ENCODE assay signal across 8 cellular contexts in the genomic region with DNA sequence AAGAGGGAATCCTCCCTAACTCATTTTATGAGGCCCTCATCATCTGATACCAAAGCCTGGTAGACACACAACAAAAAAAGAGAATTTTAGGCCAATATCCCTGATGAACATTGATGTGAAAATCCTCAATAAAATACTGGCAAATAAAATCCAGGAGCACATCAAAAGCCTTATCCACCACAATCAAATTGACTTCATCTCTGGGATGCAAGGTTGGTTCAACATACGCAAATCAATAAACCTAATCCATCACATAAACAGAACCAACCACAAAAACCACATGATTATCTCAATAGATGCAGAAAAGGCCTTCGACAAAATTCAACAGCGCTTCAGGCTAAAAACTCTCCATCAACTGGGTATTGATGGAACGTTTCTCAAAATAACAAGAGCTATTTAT. TPM values are rescaled to one million over a fixed set of nuclear protein-coding genes. Genes with fewer than 3 reads are reported as not detected.
A peak's percentile ranks its signal among the peaks of the same experiment; 100 is the strongest.
DNase-seq lines count a peak whose midpoint lies in the region; ATAC-seq, FAIRE-seq and TF ChIP-seq lines count a peak whose summit lies in the region.
"Not testable (repeated sequence)": the region's sequence is repeated elsewhere in the genome, so short reads cannot be mapped to it uniquely, and the experiment has no call there.

No MANE protein-coding gene starts in this region.

- intact Hi-C loops in K562 (cut with micrococcal nuclease), result loop anchor here (10.0 kb wide), 1 partner anchor 1035 kb away; a partner anchor contains a TSS

- not testable (repeated sequence) for TF ChIP-seq RAD21 in K562 (CRISPR knock-in tag; conservative IDR thresholded peaks at IDR 0.05 in 1 of 2, IDR thresholded peaks at IDR 0.05 in 1 of 2)

- peak overlapping the region; percentile 66 to 80 (median 70) for H3K4me3 Mint-ChIP-seq in CD4-positive, CD25-positive, alpha-beta regulatory T cell
- H3K4me3 Mint-ChIP-seq in CD8-positive, alpha-beta memory T cell, result peak overlapping the region in 5 of 7 donors; percentile 37 to 76 (median 63)
- not testable (repeated sequence) for H3K4me3 Mint-ChIP-seq in activated T-cell treated with anti-CD3 and anti-CD28 coated beads, Interleukin-2, amount 50 U/mL, for 24 hours
- H3K4me3 Mint-ChIP-seq in activated naive CD4-positive, alpha-beta T cell treated with anti-CD3 and anti-CD28 coated beads, Interleukin-2, amount 50 U/mL, for 24 hours, result peak overlapping the region; percentile 32
- H3K4me3 Mint-ChIP-seq in immature natural killer cell, result peak overlapping the region in 3 of 5 donors; percentile 7 to 58 (median 10)
- H3K4me3 Mint-ChIP-seq in naive thymus-derived CD8-positive, alpha-beta T cell, result peak overlapping the region in 9 of 10 donors; percentile 10 to 74 (median 58)
- peak overlapping the region; percentile 11 for H3K4me3 Mint-ChIP-seq in stimulated activated memory B cell treated with anti-CD40 and anti-IgM and Interleukin-4, amounts not matched to agents 10 μg/mL and 1 μg/mL and 100 μg/mL, for 72 hours

- peaks cover 0 to 30% (median 11%) of the 10 kb centered on the region in 7 donors for H3K9me3 Mint-ChIP-seq in CD4-positive, CD25-positive, alpha-beta regulatory T cell
- H3K9me3 Mint-ChIP-seq in CD8-positive, alpha-beta memory T cell, result peaks cover 0 to 31% (median 25%) of the 10 kb centered on the region in 5 donors
- peaks cover 33% of the 10 kb centered on the region for H3K9me3 Mint-ChIP-seq in activated T-cell treated with anti-CD3 and anti-CD28 coated beads, Interleukin-2, amount 50 U/mL, for 24 hours
- not testable (repeated sequence) for H3K9me3 Mint-ChIP-seq in activated naive CD4-positive, alpha-beta T cell treated with anti-CD3 and anti-CD28 coated beads, Interleukin-2, amount 50 U/mL, for 24 hours; immature natural killer cell
- H3K9me3 Mint-ChIP-seq in naive thymus-derived CD8-positive, alpha-beta T cell, result peaks cover 0 to 57% (median 42%) of the 10 kb centered on the region in 9 donors
- peaks cover 16% of the 10 kb centered on the region for H3K9me3 Mint-ChIP-seq in stimulated activated memory B cell treated with anti-CD40 and anti-IgM and Interleukin-4, amounts not matched to agents 10 μg/mL and 1 μg/mL and 100 μg/mL, for 72 hours

- H3K4me3 ChIP-seq in CD4-positive, CD25-positive, alpha-beta regulatory T cell (ENCODE audit: low read depth, low read length), result peak overlapping the region; percentile 44
- H3K4me3 ChIP-seq in CD8-positive, alpha-beta memory T cell (ENCODE audit: low read length); K562: not testable (repeated sequence)

- H3K4me1 ChIP-seq in CD4-positive, CD25-positive, alpha-beta regulatory T cell (ENCODE audit: control insufficient read depth, insufficient read depth, low read length, poor library complexity, severe bottlenecking), result peaks cover 22% of the 10 kb centered on the region
- peaks cover 35% of the 10 kb centered on the region for H3K4me1 ChIP-seq in CD8-positive, alpha-beta memory T cell (ENCODE audit: insufficient read depth, low read length)
- not testable (repeated sequence) for H3K4me1 ChIP-seq in K562 (replicated peaks in 1 of 2; ENCODE audit: control insufficient read depth in 2 of 2, insufficient read depth in 2 of 2, low read length in 2 of 2)

- peaks cover 61 to 94% (median 82%) of the 10 kb centered on the region in 4 donors for H3K4me1 Mint-ChIP-seq in CD4-positive, CD25-positive, alpha-beta regulatory T cell
- peaks cover 73 to 97% (median 88%) of the 10 kb centered on the region in 3 donors for H3K4me1 Mint-ChIP-seq in CD8-positive, alpha-beta memory T cell
- H3K4me1 Mint-ChIP-seq in activated T-cell treated with anti-CD3 and anti-CD28 coated beads, Interleukin-2, amount 50 U/mL, for 24 hours (ENCODE audit: low read depth), result peaks cover 89% of the 10 kb centered on the region
- peaks cover 88% of the 10 kb centered on the region for H3K4me1 Mint-ChIP-seq in activated naive CD4-positive, alpha-beta T cell treated with anti-CD3 and anti-CD28 coated beads, Interleukin-2, amount 50 U/mL, for 24 hours
- peaks cover 86 to 97% of the 10 kb centered on the region in 2 donors for H3K4me1 Mint-ChIP-seq in immature natural killer cell
- H3K4me1 Mint-ChIP-seq in naive thymus-derived CD8-positive, alpha-beta T cell, result peaks cover 39 to 95% (median 92%) of the 10 kb centered on the region in 4 donors
- H3K4me1 Mint-ChIP-seq in stimulated activated memory B cell treated with anti-CD40 and anti-IgM and Interleukin-4, amounts not matched to agents 10 μg/mL and 1 μg/mL and 100 μg/mL, for 72 hours, result peaks cover 75% of the 10 kb centered on the region

- DNase-seq in CD4-positive, CD25-positive, alpha-beta regulatory T cell; CD8-positive, alpha-beta memory T cell; activated T-cell treated with anti-CD3 and anti-CD28 coated beads, Interleukin-2, amount 50 U/mL, for 24 hours; K562 (ENCODE audit: extremely low read depth in 1 of 4, low spot score in 3 of 4); immature natural killer cell; naive thymus-derived CD8-positive, alpha-beta T cell: not testable (repeated sequence)

- BruUV-seq in K562 (replicated peaks; lab: Mats Ljungman, UMichigan), result not testable (repeated sequence)

- not testable (repeated sequence) for H2AFZ ChIP-seq in K562 (ENCODE audit: low read depth, low read length)

- POLR2A ChIA-PET in CD8-positive, alpha-beta memory T cell (lab: Charles Lee); K562 (lab: Yijun Ruan, JAX): not testable (repeated sequence)
- POLR2A ChIA-PET in naive thymus-derived CD8-positive, alpha-beta T cell (lab: Charles Lee), result interaction anchor here (1.0 kb wide), 1 partner anchor 18 kb away, joined by 3 read pairs; a partner anchor contains a TSS

- H3K36me3 ChIP-seq in CD4-positive, CD25-positive, alpha-beta regulatory T cell (ENCODE audit: control insufficient read depth, insufficient read depth, low read length), result peaks cover 36% of the 10 kb centered on the region
- peaks cover 15% of the 10 kb centered on the region for H3K36me3 ChIP-seq in CD8-positive, alpha-beta memory T cell (ENCODE audit: insufficient read depth, low read length)
- peaks cover 39% of the 10 kb centered on the region; the same call in 2 of the 3 replicates for H3K36me3 ChIP-seq in K562 (ENCODE audit: control insufficient read depth, insufficient read depth, low read length)

- CTCF ChIA-PET in CD8-positive, alpha-beta memory T cell (lab: Charles Lee); K562 (lab: Yijun Ruan, JAX; ENCODE audit: low intra/inter-chr PET ratio): not testable (repeated sequence)

- FAIRE-seq in K562 (lab: Jason Lieb, UNC), result not testable (repeated sequence)

- H3K9me3 ChIP-seq in CD4-positive, CD25-positive, alpha-beta regulatory T cell (ENCODE audit: control insufficient read depth in 2 of 2, low read length in 2 of 2); CD8-positive, alpha-beta memory T cell (ENCODE audit: low read length); K562 (replicated peaks; ENCODE audit: control insufficient read depth, insufficient read depth, low read depth, low read length): not testable (repeated sequence)

- H3K27ac Mint-ChIP-seq in CD4-positive, CD25-positive, alpha-beta regulatory T cell, result peak overlapping the region in 2 of 3 donors; percentile 88 to 94
- H3K27ac Mint-ChIP-seq in CD8-positive, alpha-beta memory T cell, result peak overlapping the region in 7 of 8 donors; percentile 54 to 82 (median 62)
- peak overlapping the region; percentile 68 for H3K27ac Mint-ChIP-seq in activated T-cell treated with anti-CD3 and anti-CD28 coated beads, Interleukin-2, amount 50 U/mL, for 24 hours
- H3K27ac Mint-ChIP-seq in activated naive CD4-positive, alpha-beta T cell treated with anti-CD3 and anti-CD28 coated beads, Interleukin-2, amount 50 U/mL, for 24 hours, result peak overlapping the region; percentile 92
- H3K27ac Mint-ChIP-seq in immature natural killer cell, result peak overlapping the region in 5 of 6 donors; percentile 8 to 56 (median 33)
- peak overlapping the region in 7 of 10 donors; percentile 42 to 85 (median 79) for H3K27ac Mint-ChIP-seq in naive thymus-derived CD8-positive, alpha-beta T cell
- not testable (repeated sequence) for H3K27ac Mint-ChIP-seq in stimulated activated memory B cell treated with anti-CD40 and anti-IgM and Interleukin-4, amounts not matched to agents 10 μg/mL and 1 μg/mL and 100 μg/mL, for 72 hours

- WGBS in K562 (ENCODE audit: insufficient coverage, low coverage, missing lambda C conversion rate), result 48% methylated on average over 4 of the region's 4 CpGs

- not testable (repeated sequence) for H3K27me3 Mint-ChIP-seq in CD4-positive, CD25-positive, alpha-beta regulatory T cell; CD8-positive, alpha-beta memory T cell; activated T-cell treated with anti-CD3 and anti-CD28 coated beads, Interleukin-2, amount 50 U/mL, for 24 hours; activated naive CD4-positive, alpha-beta T cell treated with anti-CD3 and anti-CD28 coated beads, Interleukin-2, amount 50 U/mL, for 24 hours; naive thymus-derived CD8-positive, alpha-beta T cell; stimulated activated memory B cell treated with anti-CD40 and anti-IgM and Interleukin-4, amounts not matched to agents 10 μg/mL and 1 μg/mL and 100 μg/mL, for 72 hours
- peaks cover 3 to 24% (median 3%) of the 10 kb centered on the region in 3 donors for H3K27me3 Mint-ChIP-seq in immature natural killer cell (ENCODE audit: low read depth in 3 of 3)

- ATAC-seq in CD4-positive, CD25-positive, alpha-beta regulatory T cell (ENCODE audit: low read depth in 2 of 2); K562; naive thymus-derived CD8-positive, alpha-beta T cell; stimulated activated memory B cell treated with anti-CD40 and anti-IgM and Interleukin-4, amounts not matched to agents 10 μg/mL and 1 μg/mL and 100 μg/mL, for 72 hours: not testable (repeated sequence)

- H3K36me3 Mint-ChIP-seq in CD4-positive, CD25-positive, alpha-beta regulatory T cell, result peaks cover 83% of the 10 kb centered on the region
- peaks cover 57 to 91% (median 57%) of the 10 kb centered on the region in 3 donors for H3K36me3 Mint-ChIP-seq in CD8-positive, alpha-beta memory T cell
- H3K36me3 Mint-ChIP-seq in activated T-cell treated with anti-CD3 and anti-CD28 coated beads, Interleukin-2, amount 50 U/mL, for 24 hours (ENCODE audit: low read depth), result peaks cover 98% of the 10 kb centered on the region
- H3K36me3 Mint-ChIP-seq in activated naive CD4-positive, alpha-beta T cell treated with anti-CD3 and anti-CD28 coated beads, Interleukin-2, amount 50 U/mL, for 24 hours, result peaks cover 77% of the 10 kb centered on the region
- H3K36me3 Mint-ChIP-seq in immature natural killer cell, result peaks cover 29 to 56% (median 48%) of the 10 kb centered on the region in 3 donors
- H3K36me3 Mint-ChIP-seq in naive thymus-derived CD8-positive, alpha-beta T cell, result peaks cover 49 to 97% (median 91%) of the 10 kb centered on the region in 3 donors
- H3K36me3 Mint-ChIP-seq in stimulated activated memory B cell treated with anti-CD40 and anti-IgM and Interleukin-4, amounts not matched to agents 10 μg/mL and 1 μg/mL and 100 μg/mL, for 72 hours, result peaks cover 98% of the 10 kb centered on the region

- H3K27ac ChIP-seq in CD4-positive, CD25-positive, alpha-beta regulatory T cell (ENCODE audit: insufficient read depth, low read length, poor library complexity, severe bottlenecking); CD8-positive, alpha-beta memory T cell (ENCODE audit: low read depth, low read length); K562 (ENCODE audit: extremely low read depth, low read depth, low read length): not testable (repeated sequence)

- not testable (repeated sequence) for TF ChIP-seq EP300 in K562 (IDR thresholded peaks at IDR 0.05; ENCODE audit: low read length)

- TF ChIP-seq POLR2A in K562 (conservative IDR thresholded peaks at IDR 0.05), result not testable (repeated sequence)

- not testable (repeated sequence) for TF ChIP-seq CTCF in K562 (IDR thresholded peaks at IDR 0.05 in 2 of 3, conservative IDR thresholded peaks at IDR 0.05 in 1 of 3; ENCODE audit: insufficient read depth in 2 of 3, low read depth in 1 of 3, low read length in 3 of 3)

- H3K79me2 ChIP-seq in K562 (ENCODE audit: control insufficient read depth, insufficient read depth, low read length), result peaks cover 91% of the 10 kb centered on the region

- H3K9me1 ChIP-seq in K562 (ENCODE audit: control insufficient read depth, insufficient read depth, low read length), result not testable (repeated sequence)

- not testable (repeated sequence) for H3K4me2 ChIP-seq in K562 (ENCODE audit: insufficient read depth, low read length)

- not testable (repeated sequence) for H3K27me3 ChIP-seq in CD4-positive, CD25-positive, alpha-beta regulatory T cell (ENCODE audit: control insufficient read depth, insufficient read depth, low read length); CD8-positive, alpha-beta memory T cell (ENCODE audit: insufficient read depth, low read length, poor library complexity, severe bottlenecking); K562 (ENCODE audit: control insufficient read depth in 2 of 2, insufficient read depth in 2 of 2, low read length in 2 of 2)

- not testable (repeated sequence) for H4K20me1 ChIP-seq in K562 (replicated peaks; ENCODE audit: control insufficient read depth, insufficient read depth, low read length)

- H3K9ac ChIP-seq in K562 (ENCODE audit: insufficient read depth in 1 of 2, low read depth in 2 of 2, low read length in 2 of 2), result not testable (repeated sequence)

- in situ Hi-C loops in K562 (cut with MboI), result not testable (repeated sequence)

RNA-seq across cellular contexts. Expression of a gene that starts 18.9 kb away (rescaled TPM):
- total RNA-seq in CD4-positive, CD25-positive, alpha-beta regulatory T cell, result 342 TPM
- 100 to 1,000 TPM; 257 to 279 (median 272) TPM for polyA plus RNA-seq in CD4-positive, CD25-positive, alpha-beta regulatory T cell
- 100 to 1,000 TPM; 233 to 242 TPM for total RNA-seq in CD8-positive, alpha-beta memory T cell
- 252 TPM for polyA plus RNA-seq in CD8-positive, alpha-beta memory T cell
- 101 and 216 TPM in 2 replicates for total RNA-seq in K562 (2011; cell fraction: chromatin; rRNA removed; ENCODE audit: low replicate concordance)
- total RNA-seq in K562 (2011; cell fraction: nucleolus; rRNA removed), result 66.2 and 82.1 TPM in 2 replicates
- 126 and 163 TPM in 2 replicates for total RNA-seq in K562 (2011; cell fraction: nucleoplasm; rRNA removed)
- total RNA-seq in K562 (2014; rRNA removed) (64.5 and 71.8 TPM in 2 replicates), K562 (2014; rRNA removed; fragmentation: Illumina TruSeq; extraction: Trizol) (99.9 and 112 TPM in 2 replicates), K562 (2015; rRNA removed; fragmentation: Illumina TruSeq; extraction: Trizol) (79.7 and 88.7 TPM in 2 replicates), K562 (2021) (104 and 112 TPM in 2 replicates)
- polyA plus RNA-seq in K562 (2011; rRNA removed) (32.4 and 54.4 TPM in 2 replicates), K562 (2014; fragmentation: Illumina TruSeq; extraction: Trizol) (86.1 and 92.2 TPM in 2 replicates), K562 (2014; fragmentation: Nextera tagmentation; extraction: Ambion mirVana) (10 to 100 TPM; 51.9 to 75.0 TPM), K562 (2014; rRNA removed) (54.7 and 56.9 TPM in 2 replicates), immature natural killer cell (100 to 1,000 TPM; 173 to 234 (median 210) TPM)
- polyA plus RNA-seq in K562 (2011; cell fraction: cytosol; rRNA removed), result 14.0 and 24.2 TPM in 2 replicates
- polyA plus RNA-seq in K562 (2011; cell fraction: nucleus; rRNA removed), result 26.6 and 28.4 TPM in 2 replicates
- 62.7 and 87.2 TPM in 2 replicates for polyA plus RNA-seq in K562 (2012)
- polyA minus RNA-seq in K562 (2011; rRNA and poly(A)+ RNA removed), result 117 and 153 TPM in 2 replicates
- 32.7 and 53.4 TPM in 2 replicates for polyA minus RNA-seq in K562 (2011; cell fraction: cytosol; rRNA and poly(A)+ RNA removed)
- polyA minus RNA-seq in K562 (2011; cell fraction: nucleus; rRNA and poly(A)+ RNA removed), result 39.6 and 49.0 TPM in 2 replicates
- 100 to 1,000 TPM; 323 to 343 TPM for total RNA-seq in naive thymus-derived CD8-positive, alpha-beta T cell
- polyA plus RNA-seq in naive thymus-derived CD8-positive, alpha-beta T cell, result 100 to 1,000 TPM; 255 to 308 (median 264) TPM
